ENCODE assay signal across 1 cellular context in the genomic region with DNA sequence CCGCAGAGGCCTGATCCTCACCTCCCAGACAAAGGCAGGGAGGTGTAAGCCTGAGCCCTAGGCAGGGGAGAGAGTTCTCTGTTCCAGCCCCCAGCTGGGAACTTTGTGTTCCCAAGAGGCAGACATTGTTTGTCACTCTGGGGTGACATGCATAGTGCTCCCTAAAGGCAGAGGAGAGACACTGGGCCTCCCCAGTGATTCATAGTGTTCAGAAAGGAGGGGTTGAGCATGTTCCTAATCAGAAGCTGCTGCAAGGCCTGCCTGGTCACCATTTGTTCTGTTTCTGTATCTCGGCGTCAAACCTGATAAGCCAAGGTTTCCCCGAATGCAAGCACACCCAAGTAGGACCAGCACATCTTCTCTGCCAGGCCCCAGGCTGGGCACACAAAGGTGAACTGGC.
TF ChIP-seq lines count a peak whose summit lies in the region.

No MANE protein-coding gene starts in this region.

TF ChIP-seq in H1, 55 proteins besides CTCF, POLR2A, EP300 and RAD21:
- TF ChIP-seq PHF8 (conservative IDR thresholded peaks at IDR 0.05; ENCODE audit: low read depth, low read length), result no peak
- no peak for TF ChIP-seq SIRT6 (IDR thresholded peaks at IDR 0.05; ENCODE audit: low read length)
- TF ChIP-seq CHD1 (IDR thresholded peaks at IDR 0.05; ENCODE audit: low read depth, low read length), result no peak
- no peak for TF ChIP-seq CEBPB (IDR thresholded peaks at IDR 0.05; ENCODE audit: low read depth, low read length)
- no peak for TF ChIP-seq GTF2F1 (IDR thresholded peaks at IDR 0.05; ENCODE audit: borderline replicate concordance, low read depth, low read length)
- TF ChIP-seq GABPA (IDR thresholded peaks at IDR 0.05; ENCODE audit: borderline replicate concordance, insufficient read depth, low read length), result no peak
- TF ChIP-seq TEAD4 (IDR thresholded peaks at IDR 0.05; ENCODE audit: low read depth, low read length), result no peak
- no peak for TF ChIP-seq CTBP2 (IDR thresholded peaks at IDR 0.05; ENCODE audit: borderline replicate concordance, insufficient read depth, insufficient read length, low read length)
- no peak for TF ChIP-seq YY1 (IDR thresholded peaks at IDR 0.05; ENCODE audit: low read depth, low read length)
- TF ChIP-seq JUN (IDR thresholded peaks at IDR 0.05; ENCODE audit: low read depth, low read length), result no peak
- TF ChIP-seq CREB1 (IDR thresholded peaks at IDR 0.05), result no peak
- TF ChIP-seq EZH2 (IDR thresholded peaks at IDR 0.05; ENCODE audit: low read depth, low read length, severe bottlenecking), result no peak
- TF ChIP-seq KDM4A (IDR thresholded peaks at IDR 0.05; ENCODE audit: low read depth, low read length, severe bottlenecking), result no peak
- TF ChIP-seq RFX5 (IDR thresholded peaks at IDR 0.05; ENCODE audit: borderline replicate concordance, low read depth, low read length), result no peak
